In the genomic region with DNA sequence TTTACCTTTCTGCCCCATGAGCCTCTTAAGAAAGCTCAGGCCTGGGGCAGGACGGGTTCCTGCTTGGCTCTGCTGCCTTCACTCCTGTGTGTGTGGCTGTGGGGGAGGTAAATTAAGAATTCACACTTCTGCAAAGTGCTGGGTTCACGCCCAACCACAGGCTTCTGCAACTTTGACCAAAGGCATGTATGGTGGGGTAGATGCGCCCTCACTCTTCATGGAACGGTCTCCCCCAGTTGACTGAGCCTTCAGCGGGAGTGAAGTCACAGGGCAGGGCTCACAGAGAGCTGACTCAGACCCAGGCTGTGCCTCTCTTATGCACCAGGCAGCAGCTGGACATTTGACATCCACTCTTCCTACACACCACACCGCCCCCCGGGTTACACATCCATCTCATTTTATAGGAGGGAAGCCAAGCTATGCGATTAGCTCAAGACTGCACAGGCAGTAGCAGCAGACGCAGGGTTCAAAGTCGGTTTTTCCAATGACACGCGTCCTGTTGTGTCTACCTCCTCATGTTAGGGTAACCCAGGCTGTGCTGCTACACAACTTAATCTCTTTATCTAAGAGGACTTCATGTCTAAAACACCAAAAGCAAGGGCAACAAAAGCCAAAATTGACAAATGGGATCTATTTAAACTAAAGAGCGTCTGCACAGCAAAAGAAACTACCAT, we compare ENCODE assay signal across 11 cellular contexts. TPM values are rescaled to one million over a fixed set of nuclear protein-coding genes. Genes with fewer than 3 reads are reported as not detected.
DNase-seq lines count a peak whose midpoint lies in the region; ATAC-seq, FAIRE-seq and TF ChIP-seq lines count a peak whose summit lies in the region.
"Had no signal": no experiment of that assay in that cellular context is flagged by ENCODE, and none has a peak within 500 bp of the region (broad histone marks: within the 10 kb centered on the region; RNA-seq: fewer than 3 reads in every experiment).

No MANE protein-coding gene starts in this region.

- H3K4me1 ChIP-seq in HAP-1: no peaks in the 10 kb centered on the region
- H3K4me1 ChIP-seq: A549 had no signal

- H3K4me1 Mint-ChIP-seq in activated CD4-positive, alpha-beta T cell treated with anti-CD3 and anti-CD28 coated beads, Interleukin-2, amount 10 ng/mL, durations not matched to agents 7 days and 5 days: peaks cover 15% of the 10 kb centered on the region
- peaks cover 0 to 29% (median 4%) of the 10 kb centered on the region in 4 donors for H3K4me1 Mint-ChIP-seq in naive thymus-derived CD8-positive, alpha-beta T cell

- H3K4me3 Mint-ChIP-seq in activated CD4-positive, alpha-beta T cell treated with anti-CD3 and anti-CD28 coated beads, Interleukin-2, amount 10 ng/mL, durations not matched to agents 7 days and 5 days: peak overlapping the region; percentile 32
- peak overlapping the region in 7 of 10 donors; percentile 7 to 90 (median 51) for H3K4me3 Mint-ChIP-seq in naive thymus-derived CD8-positive, alpha-beta T cell

- no peaks in the 10 kb centered on the region for H3K9me3 Mint-ChIP-seq in activated CD4-positive, alpha-beta T cell treated with anti-CD3 and anti-CD28 coated beads, Interleukin-2, amount 10 ng/mL, durations not matched to agents 7 days and 5 days
- H3K9me3 Mint-ChIP-seq in naive thymus-derived CD8-positive, alpha-beta T cell: peaks cover 0 to 1% (median 0%) of the 10 kb centered on the region in 9 donors

- no peak for TF ChIP-seq CTCF in WERI-Rb-1 (IDR thresholded peaks at IDR 0.05; ENCODE audit: low read depth, low read length)

- peak overlapping the region; percentile 47 for H3K27ac Mint-ChIP-seq in activated CD4-positive, alpha-beta T cell treated with anti-CD3 and anti-CD28 coated beads, Interleukin-2, amount 10 ng/mL, durations not matched to agents 7 days and 5 days
- peak overlapping the region in 6 of 10 donors; percentile 35 to 94 (median 52) for H3K27ac Mint-ChIP-seq in naive thymus-derived CD8-positive, alpha-beta T cell

- FAIRE-seq in RCC 7860 (lab: Jason Lieb, UNC): no peak
- FAIRE-seq: A549 had no signal

- in situ Hi-C loops in HAP-1 (cut with MboI; ENCODE audit: low sequenced_read_pairs): no loop called here

- ATAC-seq in HG02610 (IDR thresholded peaks at IDR 0.05; ENCODE audit: unreplicated experiment): peak; percentile 80
- no peak for ATAC-seq in naive thymus-derived CD8-positive, alpha-beta T cell
- ATAC-seq: A549 had no signal

- H3K27me3 ChIP-seq in HAP-1 (ENCODE audit: low read depth) (no peaks in the 10 kb centered on the region), WERI-Rb-1 (ENCODE audit: insufficient read depth, low read depth, severe bottlenecking) (peaks cover 20% of the 10 kb centered on the region)

- no peaks in the 10 kb centered on the region for H3K27me3 Mint-ChIP-seq in activated CD4-positive, alpha-beta T cell treated with anti-CD3 and anti-CD28 coated beads, Interleukin-2, amount 10 ng/mL, durations not matched to agents 7 days and 5 days
- H3K27me3 Mint-ChIP-seq in naive thymus-derived CD8-positive, alpha-beta T cell: peaks cover 2 to 31% (median 9%) of the 10 kb centered on the region in 5 donors

- no peaks in the 10 kb centered on the region for H3K36me3 ChIP-seq in KOPT-K1 (ENCODE audit: insufficient read depth, low read length)
- no peaks in the 10 kb centered on the region for H3K36me3 ChIP-seq in HAP-1 (replicated peaks)
- no peaks in the 10 kb centered on the region for H3K36me3 ChIP-seq in WERI-Rb-1

- CTCF ChIA-PET in activated CD4-positive, alpha-beta T cell treated with anti-CD3 and anti-CD28 coated beads, Interleukin-2, amount 10 ng/mL, durations not matched to agents 7 days and 5 days (lab: Charles Lee): interaction anchor here (1.0 to 2.4 kb wide), 3 partner anchors 11 to 16 kb away, joined by 3 to 9 read pairs (median 4); partner anchors contain the start of gene BCL11B

- H3K9me3 ChIP-seq in KOPT-K1 (ENCODE audit: insufficient read depth, low read length, poor library complexity, severe bottlenecking) (no peaks in the 10 kb centered on the region), HAP-1 (no peaks in the 10 kb centered on the region), WERI-Rb-1 (ENCODE audit: severe bottlenecking) (no peaks in the 10 kb centered on the region)
- H3K9me3 ChIP-seq: A549 had no signal

- no peak for DNase-seq in activated CD4-positive, alpha-beta T cell treated with anti-CD3 and anti-CD28 coated beads, Interleukin-2, amount 10 ng/mL, durations not matched to agents 7 days and 5 days
- DNase-seq in activated CD4-positive, alpha-beta T cell treated with anti-CD3 and anti-CD28 coated beads, Interleukin-2, amount 50 U/mL, for 1 hour: no peak
- peak in 1 of 10 donors; percentile 31 for DNase-seq in naive thymus-derived CD8-positive, alpha-beta T cell
- DNase-seq in HAP-1 (ENCODE audit: low spot score in 2 of 2) (no peak), WERI-Rb-1 (no peak), RCC 7860 (ENCODE audit: low spot score) (no peak)
- DNase-seq: effector CD4-positive, alpha-beta T cell; NCI-H2081 treated with DMSO at 0.1 percent for 48 hours had no signal

- H3K4me3 ChIP-seq in HAP-1 (no peak overlapping the region), WERI-Rb-1 (ENCODE audit: low read depth, low read length) (no peak overlapping the region)
- H3K4me3 ChIP-seq: A549 had no signal

- POLR2A ChIA-PET in activated CD4-positive, alpha-beta T cell treated with anti-CD3 and anti-CD28 coated beads, Interleukin-2, amount 10 ng/mL, durations not matched to agents 7 days and 5 days (lab: Charles Lee): no interaction called here
- POLR2A ChIA-PET in naive thymus-derived CD8-positive, alpha-beta T cell (lab: Charles Lee): interaction anchor here (1.1 kb wide), 1 partner anchor 15 kb away, joined by 3 read pairs; the partner anchor contains the start of gene BCL11B

- peaks cover 1% of the 10 kb centered on the region for H3K36me3 Mint-ChIP-seq in activated CD4-positive, alpha-beta T cell treated with anti-CD3 and anti-CD28 coated beads, Interleukin-2, amount 10 ng/mL, durations not matched to agents 7 days and 5 days (ENCODE audit: low read depth)
- peaks cover 0 to 1% (median 0%) of the 10 kb centered on the region in 3 donors for H3K36me3 Mint-ChIP-seq in naive thymus-derived CD8-positive, alpha-beta T cell

- peak overlapping the region; percentile 45 for H3K27ac ChIP-seq in KOPT-K1 (ENCODE audit: low read depth, low read length, poor library complexity, severe bottlenecking)
- H3K27ac ChIP-seq in WERI-Rb-1: no peak overlapping the region
- H3K27ac ChIP-seq: A549 had no signal

RNA-seq across cellular contexts. Expression of gene BCL11B, which starts 15.4 kb away (rescaled TPM):
- total RNA-seq in activated CD4-positive, alpha-beta T cell treated with anti-CD3 and anti-CD28 coated beads, Interleukin-2, amount 10 ng/mL, durations not matched to agents 7 days and 5 days: 100 to 1,000 TPM; 115 to 116 TPM
- 100 to 1,000 TPM; 206 to 209 TPM for total RNA-seq in naive thymus-derived CD8-positive, alpha-beta T cell
- polyA plus RNA-seq in naive thymus-derived CD8-positive, alpha-beta T cell: 10 to 100 TPM in 1 of 3 donors, 1 to 10 TPM in 2; 8.2 to 12.1 (median 9.5) TPM
